10 cellular contexts compared by ENCODE assay signal in genomic region chr12:124539084-124540041, GRCh38. TPM values are rescaled to one million over a fixed set of nuclear protein-coding genes. Genes with fewer than 3 reads are reported as not detected.
A peak's percentile ranks its signal among the peaks of the same experiment; 100 is the strongest.
DNase-seq lines count a peak whose midpoint lies in the region; TF ChIP-seq lines count a peak whose summit lies in the region.
"Had no signal": no experiment of that assay in that cellular context is flagged by ENCODE, and none has a peak within 500 bp of the region (broad histone marks: within the 10 kb centered on the region; RNA-seq: fewer than 3 reads in every experiment).

No MANE protein-coding gene starts in this region.

- H3K14ac ChIP-seq in trophoblast cell (ENCODE audit: low read length): no peak overlapping the region

- no peak for DNase-seq in CD4-positive, alpha-beta memory T cell
- DNase-seq in MV-4-11 (lab: John Stamatoyannopoulos, UW) (peak; percentile 18), esophagus muscularis mucosa (ENCODE audit: extremely low spot score) (no peak), trophoblast cell (no peak), NCI-H2171 treated with DMSO at 0.1 percent for 48 hours (lab: John Stamatoyannopoulos, UW) (no peak), hypothalamus (lab: John Stamatoyannopoulos, UW) (no peak), islet precursor cell (no peak), germinal center (ENCODE audit: low spot score) (no peak)
- DNase-seq: activated gamma-delta T cell treated with Interleukin-2 at 50 U/mL for 16 hours, RPMI8226 had no signal

- peak overlapping the region; percentile 26 for H2AFZ ChIP-seq in trophoblast cell (ENCODE audit: insufficient read depth, low read length, poor library complexity)

- intact Hi-C loops in CD4-positive, alpha-beta memory T cell (cut with micrococcal nuclease): no loop called here
- intact Hi-C loops in esophagus muscularis mucosa (cut with DNase I): no loop called here

- no peak overlapping the region for H4K91ac ChIP-seq in trophoblast cell (ENCODE audit: low read depth, low read length)

- no peaks in the 10 kb centered on the region for H3K36me3 ChIP-seq in CD4-positive, alpha-beta memory T cell (ENCODE audit: insufficient read depth, low read length)
- H3K36me3 ChIP-seq in esophagus muscularis mucosa (peaks cover 0 to 9% (median 2%) of the 10 kb centered on the region in 4 donors), trophoblast cell (ENCODE audit: control insufficient read depth in 1 of 2, insufficient read depth in 2 of 2, low read length in 2 of 2) (peaks cover 3 to 7% of the 10 kb centered on the region in 2 experiments)

- peak overlapping the region in 5 of 8 donors; percentile 24 to 68 (median 47) for H3K4me3 Mint-ChIP-seq in CD4-positive, alpha-beta memory T cell

- H4K8ac ChIP-seq in trophoblast cell (ENCODE audit: low read depth, low read length): no peak overlapping the region

- 73% methylated on average over 23 of the region's 37 CpGs for WGBS in esophagus muscularis mucosa
- no CpG with 5 or more reads among the region's 37 CpGs for WGBS in trophoblast cell (ENCODE audit: extremely low coverage, insufficient coverage, insufficient read length)

- CTCF ChIA-PET in CD4-positive, alpha-beta memory T cell (lab: Charles Lee; ENCODE audit: partially characterized antibody): no interaction called here

- no peak overlapping the region for H2BK120ac ChIP-seq in trophoblast cell (ENCODE audit: insufficient read depth, low read length, poor library complexity)

- H3K23ac ChIP-seq in trophoblast cell (ENCODE audit: low read length): no peak overlapping the region

- no peak for TF ChIP-seq CTCF in esophagus muscularis mucosa (IDR thresholded peaks at IDR 0.05)

- POLR2A ChIA-PET in CD4-positive, alpha-beta memory T cell (lab: Charles Lee; ENCODE audit: partially characterized antibody): no interaction called here

- no peaks in the 10 kb centered on the region for H3K79me1 ChIP-seq in trophoblast cell (ENCODE audit: low read length)

- peaks cover 33% of the 10 kb centered on the region for H3K79me2 ChIP-seq in trophoblast cell (ENCODE audit: control insufficient read depth, insufficient read depth, low read length, poor library complexity)

- no peak for TF ChIP-seq EP300 in esophagus muscularis mucosa (IDR thresholded peaks at IDR 0.05)

- no peak overlapping the region for H2BK12ac ChIP-seq in trophoblast cell (ENCODE audit: low read length)

- no peak overlapping the region for H3K4me2 ChIP-seq in trophoblast cell (ENCODE audit: low read length)

- no peak for TF ChIP-seq POLR2A in esophagus muscularis mucosa (IDR thresholded peaks at IDR 0.05; ENCODE audit: low read depth)

- H3K4me1 ChIP-seq in CD4-positive, alpha-beta memory T cell (ENCODE audit: insufficient read depth, low read length): peaks cover 38% of the 10 kb centered on the region
- H3K4me1 ChIP-seq in esophagus muscularis mucosa: peaks cover 58 to 85% (median 72%) of the 10 kb centered on the region in 4 donors
- H3K4me1 ChIP-seq in trophoblast cell (ENCODE audit: control insufficient read depth in 1 of 2, insufficient read depth in 2 of 2, low read length in 2 of 2): peaks cover 30 to 37% of the 10 kb centered on the region in 2 experiments

- peaks cover 0 to 4% of the 10 kb centered on the region in 2 donors for H3K36me3 Mint-ChIP-seq in CD4-positive, alpha-beta memory T cell

- H3K4me3 ChIP-seq in CD4-positive, alpha-beta memory T cell (ENCODE audit: low read length in 2 of 2): no peak overlapping the region
- no peak overlapping the region for H3K4me3 ChIP-seq in esophagus muscularis mucosa
- peak overlapping the region; percentile 14 for H3K4me3 ChIP-seq in trophoblast cell (ENCODE audit: low read depth, low read length)

- no peak overlapping the region for H3K27ac ChIP-seq in CD4-positive, alpha-beta memory T cell (ENCODE audit: low read depth, low read length)
- H3K27ac ChIP-seq in esophagus muscularis mucosa (replicated peaks in 1 of 4): peak overlapping the region; percentile 38 to 64 (median 58)
- H3K27ac ChIP-seq in trophoblast cell (ENCODE audit: low read depth, low read length): no peak overlapping the region

- H2AK5ac ChIP-seq in trophoblast cell (ENCODE audit: low read length): no peak overlapping the region

- peak overlapping the region; percentile 87 for H3K4ac ChIP-seq in trophoblast cell (ENCODE audit: low read depth, low read length)

- H4K12ac ChIP-seq in trophoblast cell (ENCODE audit: low read depth, low read length): no peak overlapping the region

- H3K27me3 Mint-ChIP-seq in CD4-positive, alpha-beta memory T cell: no peaks in the 10 kb centered on the region

- peaks cover 24 to 59% (median 36%) of the 10 kb centered on the region in 4 donors for H3K4me1 Mint-ChIP-seq in CD4-positive, alpha-beta memory T cell

- H2BK5ac ChIP-seq in trophoblast cell (ENCODE audit: low read depth, low read length, poor library complexity): no peak overlapping the region

- no peak overlapping the region for H3K9ac ChIP-seq in trophoblast cell (ENCODE audit: low read length)

- H3K18ac ChIP-seq in trophoblast cell (ENCODE audit: low read length): peak overlapping the region; percentile 22

- H3K27me3 ChIP-seq in CD4-positive, alpha-beta memory T cell (ENCODE audit: insufficient read depth, low read length): no peaks in the 10 kb centered on the region
- no peaks in the 10 kb centered on the region for H3K27me3 ChIP-seq in esophagus muscularis mucosa
- H3K27me3 ChIP-seq in trophoblast cell (ENCODE audit: insufficient read depth, low read length): no peaks in the 10 kb centered on the region

- H3K27ac Mint-ChIP-seq in CD4-positive, alpha-beta memory T cell: peak overlapping the region in 5 of 7 donors; percentile 38 to 85 (median 66)

- H3K9me3 Mint-ChIP-seq in CD4-positive, alpha-beta memory T cell: no peaks in the 10 kb centered on the region

- H3K9me3 ChIP-seq in CD4-positive, alpha-beta memory T cell (ENCODE audit: control insufficient read depth in 1 of 2, low read length in 2 of 2): no peaks in the 10 kb centered on the region
- H3K9me3 ChIP-seq in esophagus muscularis mucosa: no peaks in the 10 kb centered on the region
- H3K9me3 ChIP-seq in trophoblast cell (ENCODE audit: insufficient read depth, low read depth, low read length): no peaks in the 10 kb centered on the region

RNA-seq across cellular contexts. Expression of gene NCOR2, which starts 28.0 kb away (rescaled TPM):
- total RNA-seq in CD4-positive, alpha-beta memory T cell: 100 to 1,000 TPM in 1 of 2 experiments, 10 to 100 TPM in 1; 89.5 to 105 TPM
- 10 to 100 TPM in 1 of 2 donors, under 1 TPM in 1; 0.37 to 19.5 TPM for polyA plus RNA-seq in CD4-positive, alpha-beta memory T cell
- total RNA-seq in esophagus muscularis mucosa: 100 to 1,000 TPM; 107 to 188 (median 131) TPM
- 147 and 153 TPM in 2 replicates for polyA plus RNA-seq in trophoblast cell (2013)

Comparison
In these comparisons a context has a peak if more than half of its experiments do, and no peak if none do; other contexts are left out.
1. H3K27ac ChIP-seq: peak in esophagus muscularis mucosa (4 of 4); none in CD4-positive, alpha-beta memory T cell (single experiment) and trophoblast cell (single experiment).